Comparison of ENCODE assay signal across 23 cellular contexts in genomic region chr18:63440897-63441296, GRCh38. TPM values are rescaled to one million over a fixed set of nuclear protein-coding genes. Genes with fewer than 3 reads are reported as not detected.
A peak's percentile ranks its signal among the peaks of the same experiment; 100 is the strongest.
DNase-seq lines count a peak whose midpoint lies in the region; ATAC-seq, FAIRE-seq and TF ChIP-seq lines count a peak whose summit lies in the region.
"Had no signal": no experiment of that assay in that cellular context is flagged by ENCODE, and none has a peak within 500 bp of the region (broad histone marks: within the 10 kb centered on the region; RNA-seq: fewer than 3 reads in every experiment).

No MANE protein-coding gene starts in this region.

- peaks cover 0 to 31% (median 5%) of the 10 kb centered on the region in 5 donors for H3K27me3 Mint-ChIP-seq in naive thymus-derived CD4-positive, alpha-beta T cell

- FAIRE-seq in GM12891 (lab: Jason Lieb, UNC): no peak

- no peaks in the 10 kb centered on the region for H3K27me3 ChIP-seq in RWPE2 (ENCODE audit: insufficient read depth, poor library complexity, severe bottlenecking)
- H3K27me3 ChIP-seq in naive thymus-derived CD4-positive, alpha-beta T cell (ENCODE audit: control insufficient read depth in 2 of 2, insufficient read depth in 2 of 2, low read length in 2 of 2): no peaks in the 10 kb centered on the region

- no peaks in the 10 kb centered on the region for H3K36me3 Mint-ChIP-seq in naive thymus-derived CD4-positive, alpha-beta T cell
- H3K36me3 Mint-ChIP-seq: T-cell had no signal

- ATAC-seq in HG03354 (IDR thresholded peaks at IDR 0.05; ENCODE audit: poor library complexity, severe bottlenecking, unreplicated experiment) (peak; percentile 55), RWPE2 (ENCODE audit: low read depth) (no peak), GM21786 (IDR thresholded peaks at IDR 0.05; ENCODE audit: unreplicated experiment) (no peak)
- peak; percentile 64 for ATAC-seq in naive thymus-derived CD4-positive, alpha-beta T cell
- ATAC-seq: T-cell had no signal

- no peak overlapping the region for H3K4me3 Mint-ChIP-seq in naive thymus-derived CD4-positive, alpha-beta T cell
- H3K4me3 Mint-ChIP-seq: activated CD4-positive, alpha-beta T cell treated with anti-CD3 and anti-CD28 coated beads, Interleukin-2, amount 10 ng/mL, durations not matched to agents 24 days and 14 days; neural crest cell; T-cell had no signal

- POLR2A ChIA-PET in naive thymus-derived CD4-positive, alpha-beta T cell (lab: Charles Lee): no interaction called here

- peaks cover 34% of the 10 kb centered on the region for H3K4me1 ChIP-seq in RWPE2 (ENCODE audit: insufficient read depth, poor library complexity, severe bottlenecking)
- H3K4me1 ChIP-seq in naive thymus-derived CD4-positive, alpha-beta T cell (ENCODE audit: control insufficient read depth in 2 of 2, insufficient read depth in 2 of 2, low read length in 2 of 2): no peaks in the 10 kb centered on the region

- no peaks in the 10 kb centered on the region for H3K9me3 Mint-ChIP-seq in naive thymus-derived CD4-positive, alpha-beta T cell
- H3K9me3 Mint-ChIP-seq: activated CD4-positive, alpha-beta T cell treated with anti-CD3 and anti-CD28 coated beads, Interleukin-2, amount 10 ng/mL, durations not matched to agents 24 days and 14 days; neural crest cell; T-cell had no signal

- intact Hi-C loops in naive thymus-derived CD4-positive, alpha-beta T cell (cut with micrococcal nuclease): no loop called here

- DNase-seq in GM12891 (ENCODE audit: insufficient read length, low spot score) (no peak), RWPE2 (ENCODE audit: low spot score) (no peak), hypothalamus (lab: John Stamatoyannopoulos, UW) (no peak), NCI-H2196 (lab: John Stamatoyannopoulos, UW; ENCODE audit: unreplicated experiment) (no peak)
- DNase-seq in naive thymus-derived CD4-positive, alpha-beta T cell: no peak
- DNase-seq: activated CD4-positive, alpha-beta T cell treated with anti-CD3 and anti-CD28 coated beads, Interleukin-2, amount 10 ng/mL, durations not matched to agents 24 days and 14 days; activated effector memory CD4-positive, alpha-beta T cell treated with anti-CD3 and anti-CD28 coated beads, Interleukin-2, amount 50 U/mL, for 16 hours; dermis blood vessel endothelial cell; DND-41; NCI-H187; NCI-H345; stimulated activated CD4-positive, alpha-beta T cell treated with anti-CD3 and anti-CD28 coated beads, Interleukin-4, amount 100 ng/mL, for 4 hours; T-cell had no signal

- TF ChIP-seq CTCF in RWPE2 (IDR thresholded peaks at IDR 0.05; ENCODE audit: poor library complexity, severe bottlenecking): no peak

- H3K4me1 Mint-ChIP-seq in naive thymus-derived CD4-positive, alpha-beta T cell: peaks cover 0 to 4% (median 3%) of the 10 kb centered on the region in 7 donors
- H3K4me1 Mint-ChIP-seq: activated CD4-positive, alpha-beta T cell treated with anti-CD3 and anti-CD28 coated beads, Interleukin-2, amount 10 ng/mL, durations not matched to agents 24 days and 14 days had no signal

- peak overlapping the region; percentile 97 for H3K27ac ChIP-seq in RWPE2 (ENCODE audit: poor library complexity, severe bottlenecking)
- no peak overlapping the region for H3K27ac ChIP-seq in naive thymus-derived CD4-positive, alpha-beta T cell (ENCODE audit: low read depth, low read length)
- H3K27ac ChIP-seq: adrenal gland had no signal

- H3K9me3 ChIP-seq in RWPE2 (ENCODE audit: severe bottlenecking): no peaks in the 10 kb centered on the region
- H3K9me3 ChIP-seq in naive thymus-derived CD4-positive, alpha-beta T cell (ENCODE audit: control insufficient read depth in 2 of 3, low read length in 3 of 3): no peaks in the 10 kb centered on the region
- H3K9me3 ChIP-seq: adrenal gland had no signal

- H3K27ac Mint-ChIP-seq in naive thymus-derived CD4-positive, alpha-beta T cell: no peak overlapping the region
- H3K27ac Mint-ChIP-seq: activated CD4-positive, alpha-beta T cell treated with anti-CD3 and anti-CD28 coated beads, Interleukin-2, amount 10 ng/mL, durations not matched to agents 24 days and 14 days; progenitor cell of endocrine pancreas; T-cell had no signal

- H3K36me3 ChIP-seq in RWPE2 (ENCODE audit: low read depth): no peaks in the 10 kb centered on the region
- H3K36me3 ChIP-seq in naive thymus-derived CD4-positive, alpha-beta T cell (ENCODE audit: control insufficient read depth in 2 of 3, insufficient read depth in 3 of 3, low read length in 3 of 3): no peaks in the 10 kb centered on the region
- H3K36me3 ChIP-seq: adrenal gland had no signal

- CTCF ChIA-PET in naive thymus-derived CD4-positive, alpha-beta T cell (lab: Charles Lee): interaction anchor here (1.0 to 7.2 kb wide), 3 partner anchors 100 to 425 kb away, joined by 3 to 77 read pairs (median 36); no protein-coding TSS in a partner anchor

- no peak overlapping the region for H3K4me3 ChIP-seq in RWPE2 (ENCODE audit: severe bottlenecking)
- H3K4me3 ChIP-seq in naive thymus-derived CD4-positive, alpha-beta T cell (ENCODE audit: low read length): no peak overlapping the region
- H3K4me3 ChIP-seq: adrenal gland, smooth muscle cell had no signal

- TF ChIP-seq POLR2A in GM12891 (IDR thresholded peaks at IDR 0.05; ENCODE audit: low read depth, low read length): no peak

TF ChIP-seq in GM12891, 5 proteins besides CTCF, POLR2A, EP300 and RAD21:
- TF ChIP-seq PAX5 (IDR thresholded peaks at IDR 0.05; ENCODE audit: insufficient read depth, low read length, severe bottlenecking) (no peak), SPI1 (IDR thresholded peaks at IDR 0.05; ENCODE audit: low read depth, low read length) (peak; percentile 71)
TF ChIP-seq in GM12891: peak in this region for 1.

RNA-seq across cellular contexts. Expression of gene VPS4B, which starts 18.6 kb away (rescaled TPM):
- 12.3 TPM for polyA plus RNA-seq in GM12891 (2012; ENCODE audit: low read depth, missing spikeins)
- 10 to 100 TPM; 48.2 to 84.6 (median 74.9) TPM for total RNA-seq in naive thymus-derived CD4-positive, alpha-beta T cell
- 10 to 100 TPM; 47.4 to 49.5 TPM for polyA plus RNA-seq in naive thymus-derived CD4-positive, alpha-beta T cell

RNA-seq across cellular contexts. Expression of gene SERPINB5, which starts 35.9 kb away (rescaled TPM):
- polyA plus RNA-seq in GM12891 (2012; ENCODE audit: low read depth, missing spikeins): 0.04 TPM
- not detected for total RNA-seq in naive thymus-derived CD4-positive, alpha-beta T cell
- not detected for polyA plus RNA-seq in naive thymus-derived CD4-positive, alpha-beta T cell
- total RNA-seq: activated CD4-positive, alpha-beta T cell treated with anti-CD3 and anti-CD28 coated beads, Interleukin-2, amount 10 ng/mL, durations not matched to agents 24 days and 14 days; IMR-90; left cardiac atrium; M059J; neural crest cell; Right ventricle myocardium inferior; T-cell had no signal
- polyA plus RNA-seq: IMR-90 had no signal

Comparison
In these comparisons a context has a peak if more than half of its experiments do, and no peak if none do; other contexts are left out.
1. ATAC-seq: peak in HG03354 (single experiment) and naive thymus-derived CD4-positive, alpha-beta T cell (single experiment); none in RWPE2 (single experiment) and GM21786 (single experiment).